In genomic region chr6:105321728-105322127, GRCh38 we compare ENCODE assay signal across 23 cellular contexts.
A peak's percentile ranks its signal among the peaks of the same experiment; 100 is the strongest.
DNase-seq lines count a peak whose midpoint lies in the region; ATAC-seq, FAIRE-seq and TF ChIP-seq lines count a peak whose summit lies in the region.
"Had no signal": no experiment of that assay in that cellular context is flagged by ENCODE, and none has a peak within 500 bp of the region (broad histone marks: within the 10 kb centered on the region; RNA-seq: fewer than 3 reads in every experiment).

No MANE protein-coding gene starts in this region.

- no peaks in the 10 kb centered on the region for H3K9me1 ChIP-seq in keratinocyte (ENCODE audit: control insufficient read depth, extremely low read depth, insufficient read depth, low read length)

- dilution Hi-C loops in keratinocyte (cut with MboI; ENCODE audit: extremely low pct_ligation_motif_present, low sequenced_read_pairs): no loop called here

- no peaks in the 10 kb centered on the region for H3K9me2 ChIP-seq in Karpas-422 (replicated peaks; ENCODE audit: insufficient read depth, low read length)

- peak; percentile 34 for FAIRE-seq in keratinocyte (lab: Jason Lieb, UNC)
- FAIRE-seq: A204.1, GM12892, GM18507, K562 had no signal

- H3K36me3 ChIP-seq in keratinocyte (ENCODE audit: control insufficient read depth in 2 of 2, extremely low read depth in 1 of 2, insufficient read depth in 2 of 2, low read length in 2 of 2) (peaks cover 11 to 21% of the 10 kb centered on the region in 2 experiments), upper lobe of right lung (peaks cover 40% of the 10 kb centered on the region), Karpas-422 (ENCODE audit: insufficient read depth, low read length) (no peaks in the 10 kb centered on the region; the same call in 1 of the 2 replicates)

- ATAC-seq in upper lobe of right lung: peak; percentile 60
- ATAC-seq: GM23338, HCT116, K562, PC-3, SK-N-SH treated with all-trans-retinoic acid at 6 μM for 48 hours had no signal

- no peaks in the 10 kb centered on the region for H4K20me1 ChIP-seq in keratinocyte (ENCODE audit: control insufficient read depth, extremely low read depth, insufficient read depth, low read length)
- no peaks in the 10 kb centered on the region for H4K20me1 ChIP-seq in Karpas-422 (ENCODE audit: insufficient read depth, low read depth, low read length)

- H3K27ac ChIP-seq in keratinocyte (ENCODE audit: control insufficient read depth, insufficient read depth, low read length): no peak overlapping the region
- no peak overlapping the region for H3K27ac ChIP-seq in upper lobe of right lung
- H3K27ac ChIP-seq in Karpas-422 (ENCODE audit: low read length): no peak overlapping the region

- H3K9ac ChIP-seq in keratinocyte (ENCODE audit: control insufficient read depth, extremely low read depth, insufficient read depth, low read length) (no peak overlapping the region), Karpas-422 (ENCODE audit: low read length) (no peak overlapping the region)

- H3K4me3 ChIP-seq in keratinocyte (ENCODE audit: control insufficient read depth in 2 of 3, extremely low read depth in 1 of 3, insufficient read depth in 2 of 3, low read depth in 1 of 3, low read length in 3 of 3) (no peak overlapping the region), upper lobe of right lung (no peak overlapping the region), Karpas-422 (ENCODE audit: low read length) (no peak overlapping the region)
- H3K4me3 ChIP-seq: GM23338, K562 had no signal

- H2AFZ ChIP-seq in keratinocyte (ENCODE audit: control insufficient read depth, low read length): no peak overlapping the region
- H2AFZ ChIP-seq in Karpas-422 (ENCODE audit: low read length): no peak overlapping the region
- H2AFZ ChIP-seq: GM23338 had no signal

- H3K4me2 ChIP-seq in keratinocyte (ENCODE audit: control insufficient read depth, extremely low read depth, insufficient read depth, low read depth, low read length) (no peak overlapping the region), Karpas-422 (ENCODE audit: low read depth, low read length, poor library complexity, severe bottlenecking) (no peak overlapping the region)
- H3K4me2 ChIP-seq: GM23338 had no signal

- H3K79me2 ChIP-seq in keratinocyte (ENCODE audit: control insufficient read depth, insufficient read depth, low read length) (peaks cover 10% of the 10 kb centered on the region), Karpas-422 (ENCODE audit: low read length) (peaks cover 12% of the 10 kb centered on the region)

- intact Hi-C loops in upper lobe of right lung (cut with DNase I): no loop called here

- H3K4me1 ChIP-seq in keratinocyte (ENCODE audit: control insufficient read depth, extremely low read depth, insufficient read depth, low read length): peaks cover 36% of the 10 kb centered on the region
- H3K4me1 ChIP-seq in upper lobe of right lung: peaks cover 2% of the 10 kb centered on the region
- no peaks in the 10 kb centered on the region for H3K4me1 ChIP-seq in Karpas-422 (ENCODE audit: low read length)

- TF ChIP-seq CTCF in keratinocyte (optimal IDR thresholded peaks at IDR 0.05 in 1 of 3, IDR thresholded peaks at IDR 0.05 in 1 of 3, conservative IDR thresholded peaks at IDR 0.05 in 1 of 3; ENCODE audit: extremely low read depth in 1 of 3, insufficient read depth in 2 of 3, low read length in 3 of 3) (no peak), upper lobe of right lung (IDR thresholded peaks at IDR 0.05) (no peak)

- H3K9me3 ChIP-seq in keratinocyte (ENCODE audit: control insufficient read depth, low read depth, low read length) (no peaks in the 10 kb centered on the region), upper lobe of right lung (no peaks in the 10 kb centered on the region), Karpas-422 (ENCODE audit: low read length) (no peaks in the 10 kb centered on the region)
- H3K9me3 ChIP-seq: BE2C had no signal

- H3K27me3 ChIP-seq in keratinocyte (ENCODE audit: control insufficient read depth, extremely low read depth, insufficient read depth, low read length) (no peaks in the 10 kb centered on the region), upper lobe of right lung (no peaks in the 10 kb centered on the region), Karpas-422 (ENCODE audit: low read length) (no peaks in the 10 kb centered on the region)
- H3K27me3 ChIP-seq: BE2C had no signal

- DNase-seq in NCI-H2029 treated with DMSO at 0.1 percent for 48 hours (lab: John Stamatoyannopoulos, UW): peak; percentile 67
- no peak for DNase-seq in NCI-H2029 (lab: John Stamatoyannopoulos, UW)
- peak; percentile 34 for DNase-seq in NCI-H2171 (lab: John Stamatoyannopoulos, UW)
- DNase-seq in keratinocyte (ENCODE audit: low read depth, low spot score): no peak
- no peak for DNase-seq in upper lobe of right lung
- DNase-seq in activated effector memory CD4-positive, alpha-beta T cell treated with Interleukin-2 at 50 U/mL for 16 hours: no peak
- no peak for DNase-seq in Karpas-422
- DNase-seq: BE2C; Calu3; CD4-positive, alpha-beta memory T cell; DMS79; NCI-H187 treated with DMSO at 0.1 percent for 48 hours; NCI-H510A; PC-3; RPMI8226; SHP77 treated with DMSO at 0.1 percent for 48 hours had no signal

Comparison
In these comparisons a context has a peak if more than half of its experiments do, and no peak if none do; other contexts are left out.
1. DNase-seq: peak in NCI-H2029 treated with DMSO at 0.1 percent for 48 hours (single experiment) and NCI-H2171 (single experiment); none in NCI-H2029 (single experiment), keratinocyte (single experiment), upper lobe of right lung (single experiment), activated effector memory CD4-positive, alpha-beta T cell treated with Interleukin-2 at 50 U/mL for 16 hours (single experiment) and Karpas-422 (single experiment).